Comparison of ENCODE assay signal across 17 cellular contexts in the genomic region with DNA sequence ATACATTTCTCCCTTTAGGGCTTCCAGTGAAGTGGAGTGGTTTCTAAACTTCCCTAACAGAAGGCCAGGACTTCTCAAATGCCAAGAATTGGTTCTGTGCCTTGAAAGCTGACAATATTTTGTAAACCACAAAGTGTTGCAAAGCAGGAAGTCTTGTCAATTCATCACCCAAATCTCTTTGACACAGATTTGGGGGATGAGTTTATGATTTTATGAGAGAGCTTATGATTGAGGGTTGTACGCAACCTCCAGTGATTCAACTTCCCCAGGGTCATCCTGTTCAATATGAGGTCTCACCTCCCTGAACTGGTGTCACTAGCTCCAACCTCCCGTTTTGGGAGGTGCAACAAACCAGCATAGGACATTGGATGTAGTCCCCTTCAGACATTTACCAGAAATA.
"Had no signal": no experiment of that assay in that cellular context is flagged by ENCODE, and none has a peak within 500 bp of the region (broad histone marks: within the 10 kb centered on the region; RNA-seq: fewer than 3 reads in every experiment).

No MANE protein-coding gene starts in this region.

- ATAC-seq: activated CD4-positive, CD25-positive, alpha-beta regulatory T cell treated with anti-CD3 and anti-CD28 coated beads, Interleukin-2, amount 50 U/mL, for 24 hours; activated CD8-positive, alpha-beta memory T cell treated with anti-CD3 and anti-CD28 coated beads, Interleukin-2, amount 10 ng/mL, durations not matched to agents 7 days and 5 days; gastroesophageal sphincter; left ventricle myocardium superior had no signal

- H3K4me1 Mint-ChIP-seq: activated naive CD4-positive, alpha-beta T cell treated with anti-CD3 and anti-CD28 coated beads, Interleukin-2, amount 50 U/mL, for 24 hours; neural progenitor cell had no signal

- H2AFZ ChIP-seq: neural progenitor cell had no signal

- H3K4me1 ChIP-seq: gastroesophageal sphincter, neural progenitor cell, sigmoid colon had no signal

- H3K27me3 ChIP-seq: neural progenitor cell, ovary, sigmoid colon had no signal

- H3K36me3 ChIP-seq: gastroesophageal sphincter, neural progenitor cell, ovary, sigmoid colon had no signal

- H3K4me2 ChIP-seq: neural progenitor cell had no signal

- H3K36me3 Mint-ChIP-seq: activated CD8-positive, alpha-beta memory T cell treated with anti-CD3 and anti-CD28 coated beads, Interleukin-2, amount 10 ng/mL, durations not matched to agents 7 days and 5 days; activated naive CD4-positive, alpha-beta T cell treated with anti-CD3 and anti-CD28 coated beads, Interleukin-2, amount 50 U/mL, for 24 hours; neural progenitor cell; type B pancreatic cell had no signal

- H3K9ac ChIP-seq: neural progenitor cell had no signal

- H3K4me3 ChIP-seq: coronary artery, gastroesophageal sphincter, neural progenitor cell, ovary, sigmoid colon had no signal

- H3K4me3 Mint-ChIP-seq: activated CD8-positive, alpha-beta memory T cell treated with anti-CD3 and anti-CD28 coated beads, Interleukin-2, amount 10 ng/mL, durations not matched to agents 7 days and 5 days; activated naive CD4-positive, alpha-beta T cell treated with anti-CD3 and anti-CD28 coated beads, Interleukin-2, amount 50 U/mL, for 24 hours; activated T-cell treated with anti-CD3 and anti-CD28 coated beads, Interleukin-2, amount 50 U/mL, for 24 hours; neural progenitor cell; type B pancreatic cell had no signal

- H3K9me3 ChIP-seq: gastroesophageal sphincter, ovary, sigmoid colon had no signal

- H3K27ac ChIP-seq: coronary artery, gastroesophageal sphincter, neural progenitor cell, ovary, sigmoid colon had no signal

- H3K27ac Mint-ChIP-seq: activated CD8-positive, alpha-beta memory T cell treated with anti-CD3 and anti-CD28 coated beads, Interleukin-2, amount 10 ng/mL, durations not matched to agents 7 days and 5 days; activated naive CD4-positive, alpha-beta T cell treated with anti-CD3 and anti-CD28 coated beads, Interleukin-2, amount 50 U/mL, for 24 hours; activated T-cell treated with anti-CD3 and anti-CD28 coated beads, Interleukin-2, amount 50 U/mL, for 24 hours; neural progenitor cell; type B pancreatic cell had no signal

- H3K9me3 Mint-ChIP-seq: activated naive CD4-positive, alpha-beta T cell treated with anti-CD3 and anti-CD28 coated beads, Interleukin-2, amount 50 U/mL, for 24 hours; activated T-cell treated with anti-CD3 and anti-CD28 coated beads, Interleukin-2, amount 50 U/mL, for 24 hours had no signal

- DNase-seq: activated CD4-positive, alpha-beta T cell treated with anti-CD3 and anti-CD28 coated beads, Interleukin-2, amount 50 U/mL, for 4 hours; activated CD8-positive, alpha-beta memory T cell treated with anti-CD3 and anti-CD28 coated beads, Interleukin-2, amount 10 ng/mL, durations not matched to agents 7 days and 5 days; activated effector memory CD4-positive, alpha-beta T cell treated with Interleukin-2 at 50 U/mL for 16 hours; activated T-cell treated with anti-CD3 and anti-CD28 coated beads, Interleukin-2, amount 50 U/mL, for 24 hours; central memory CD4-positive, alpha-beta T cell; effector memory CD4-positive, alpha-beta T cell; left ventricle myocardium superior; ovary; sigmoid colon; stimulated activated CD4-positive, alpha-beta T cell treated with anti-CD3 and anti-CD28 coated beads, Interleukin-12 subunit alpha, Interleukin-12 subunit beta, amount 100 ng/mL, for 4 hours; stimulated activated naive CD4-positive, alpha-beta T cell treated with Interleukin-2 at 50 U/mL for 16 hours had no signal
